In genomic region chr2:59786684-59787083, GRCh38 we compare ENCODE assay signal across 16 cellular contexts.
"Had no signal": no experiment of that assay in that cellular context is flagged by ENCODE, and none has a peak within 500 bp of the region (broad histone marks: within the 10 kb centered on the region; RNA-seq: fewer than 3 reads in every experiment).

No MANE protein-coding gene starts in this region.

- H3K4me1 Mint-ChIP-seq: naive thymus-derived CD4-positive, alpha-beta T cell had no signal

- H3K4me1 ChIP-seq: colonic mucosa, right atrium auricular region, thyroid gland, upper lobe of left lung, uterus had no signal

- H3K27ac Mint-ChIP-seq: naive thymus-derived CD4-positive, alpha-beta T cell; nephron progenitor cell had no signal

- H3K27me3 ChIP-seq: colonic mucosa, neutrophil, right atrium auricular region, thyroid gland, upper lobe of left lung, uterus had no signal

- H3K9me3 Mint-ChIP-seq: naive thymus-derived CD4-positive, alpha-beta T cell; nephron progenitor cell had no signal

- H3K27ac ChIP-seq: colonic mucosa, neutrophil, right atrium auricular region, thyroid gland, upper lobe of left lung, uterus had no signal

- H3K4me3 Mint-ChIP-seq: naive thymus-derived CD4-positive, alpha-beta T cell; nephron progenitor cell had no signal

- H3K36me3 ChIP-seq: colonic mucosa, neutrophil, right atrium auricular region, thyroid gland, upper lobe of left lung, uterus had no signal

- H3K4me2 ChIP-seq: smooth muscle cell had no signal

- H3K9me3 ChIP-seq: colonic mucosa, neutrophil, right atrium auricular region, thyroid gland, upper lobe of left lung, uterus had no signal

- H3K27me3 Mint-ChIP-seq: naive thymus-derived CD4-positive, alpha-beta T cell had no signal

- ATAC-seq: naive thymus-derived CD4-positive, alpha-beta T cell had no signal

- DNase-seq: colonic mucosa; dermis blood vessel endothelial cell; foreskin melanocyte; head of caudate nucleus; hippocampal formation; kidney glomerular epithelial cell; naive thymus-derived CD4-positive, alpha-beta T cell; nephron progenitor cell; stimulated activated CD4-positive, alpha-beta T cell treated with anti-CD3 and anti-CD28 coated beads, Interleukin-2, amount 100 ng/mL, for 48 hours; stimulated activated naive CD4-positive, alpha-beta T cell treated with Interleukin-2 at 50 U/mL for 16 hours; thyroid gland; upper lobe of left lung; uterus had no signal

- H3K4me3 ChIP-seq: colonic mucosa, right atrium auricular region, smooth muscle cell, thyroid gland, upper lobe of left lung, uterus had no signal

- H3K36me3 Mint-ChIP-seq: naive thymus-derived CD4-positive, alpha-beta T cell had no signal
